ENCODE assay signal across 11 cellular contexts in genomic region chr16:5065813-5066212, GRCh38. TPM values are rescaled to one million over a fixed set of nuclear protein-coding genes. Genes with fewer than 3 reads are reported as not detected.
A peak's percentile ranks its signal among the peaks of the same experiment; 100 is the strongest.
DNase-seq lines count a peak whose midpoint lies in the region; ATAC-seq and TF ChIP-seq lines count a peak whose summit lies in the region.
"Had no signal": no experiment of that assay in that cellular context is flagged by ENCODE, and none has a peak within 500 bp of the region (broad histone marks: within the 10 kb centered on the region; RNA-seq: fewer than 3 reads in every experiment).

C16orf89 (minus strand) TSS chr16:5065956; CDS start chr16:5065908, 48 bp downstream.

- no peaks in the 10 kb centered on the region for H3K9me3 Mint-ChIP-seq in CD4-positive, alpha-beta memory T cell
- H3K9me3 Mint-ChIP-seq: activated naive CD4-positive, alpha-beta T cell treated with anti-CD3 and anti-CD28 coated beads, Interleukin-2, amount 10 ng/mL, durations not matched to agents 7 days and 5 days; stimulated activated naive B cell treated with anti-CD40 and anti-IgM and Interleukin-4, amounts not matched to agents 10 μg/mL and 1 μg/mL and 100 μg/mL, for 72 hours had no signal

- H3K27me3 Mint-ChIP-seq in CD4-positive, alpha-beta memory T cell, result peaks cover 0 to 5% of the 10 kb centered on the region in 2 donors

- no peaks in the 10 kb centered on the region for H3K36me3 Mint-ChIP-seq in CD4-positive, alpha-beta memory T cell
- H3K36me3 Mint-ChIP-seq: activated naive CD4-positive, alpha-beta T cell treated with anti-CD3 and anti-CD28 coated beads, Interleukin-2, amount 10 ng/mL, durations not matched to agents 7 days and 5 days; stimulated activated naive B cell treated with anti-CD40 and anti-IgM and Interleukin-4, amounts not matched to agents 10 μg/mL and 1 μg/mL and 100 μg/mL, for 72 hours had no signal

- CTCF ChIA-PET in CD4-positive, alpha-beta memory T cell (lab: Charles Lee; ENCODE audit: partially characterized antibody), result no interaction called here

- no peak within 1 kb of the TSS for H3K27ac Mint-ChIP-seq in CD4-positive, alpha-beta memory T cell
- H3K27ac Mint-ChIP-seq: activated naive CD4-positive, alpha-beta T cell treated with anti-CD3 and anti-CD28 coated beads, Interleukin-2, amount 10 ng/mL, durations not matched to agents 7 days and 5 days; stimulated activated naive B cell treated with anti-CD40 and anti-IgM and Interleukin-4, amounts not matched to agents 10 μg/mL and 1 μg/mL and 100 μg/mL, for 72 hours had no signal

- H3K4me3 Mint-ChIP-seq in CD4-positive, alpha-beta memory T cell, result no peak within 1 kb of the TSS
- H3K4me3 Mint-ChIP-seq: activated naive CD4-positive, alpha-beta T cell treated with anti-CD3 and anti-CD28 coated beads, Interleukin-2, amount 10 ng/mL, durations not matched to agents 7 days and 5 days; stimulated activated naive B cell treated with anti-CD40 and anti-IgM and Interleukin-4, amounts not matched to agents 10 μg/mL and 1 μg/mL and 100 μg/mL, for 72 hours had no signal

- intact Hi-C loops in head of caudate nucleus (cut with DNase I), result no loop called here
- intact Hi-C loops in CD4-positive, alpha-beta memory T cell (cut with micrococcal nuclease), result no loop called here

- no peaks in the 10 kb centered on the region for H3K4me1 ChIP-seq in thoracic aorta (ENCODE audit: control insufficient read depth in 1 of 2, low read depth in 2 of 2)
- H3K4me1 ChIP-seq in foreskin keratinocyte, result no peaks in the 10 kb centered on the region
- H3K4me1 ChIP-seq in CD4-positive, alpha-beta memory T cell (ENCODE audit: insufficient read depth, low read length), result no peaks in the 10 kb centered on the region

- TF ChIP-seq CTCF in thoracic aorta (IDR thresholded peaks at IDR 0.05) (no peak), foreskin keratinocyte (conservative IDR thresholded peaks at IDR 0.05) (no peak)

- POLR2A ChIA-PET in CD4-positive, alpha-beta memory T cell (lab: Charles Lee; ENCODE audit: partially characterized antibody), result no interaction called here

- H3K27ac ChIP-seq in thoracic aorta (no peak within 1 kb of the TSS), foreskin keratinocyte (no peak within 1 kb of the TSS)
- H3K27ac ChIP-seq in CD4-positive, alpha-beta memory T cell (ENCODE audit: low read depth, low read length), result no peak within 1 kb of the TSS

- H3K4me1 Mint-ChIP-seq in CD4-positive, alpha-beta memory T cell, result peaks cover under 1 to 2% (median under 1%) of the 10 kb centered on the region in 4 donors
- H3K4me1 Mint-ChIP-seq: stimulated activated naive B cell treated with anti-CD40 and anti-IgM and Interleukin-4, amounts not matched to agents 10 μg/mL and 1 μg/mL and 100 μg/mL, for 72 hours had no signal

- H3K36me3 ChIP-seq in thoracic aorta, result no peaks in the 10 kb centered on the region
- no peaks in the 10 kb centered on the region for H3K36me3 ChIP-seq in CD4-positive, alpha-beta memory T cell (ENCODE audit: insufficient read depth, low read length)

- no peaks in the 10 kb centered on the region for H3K27me3 ChIP-seq in thoracic aorta (replicated peaks; ENCODE audit: insufficient read depth)
- peaks cover 9% of the 10 kb centered on the region for H3K27me3 ChIP-seq in foreskin keratinocyte
- H3K27me3 ChIP-seq in CD4-positive, alpha-beta memory T cell (ENCODE audit: insufficient read depth, low read length), result no peaks in the 10 kb centered on the region

- peak in 45 of 56 donors; percentile 8 to 85 (median 50) for DNase-seq in amygdala (lab: John Stamatoyannopoulos, UW)
- peak in 36 of 42 donors; percentile 8 to 78 (median 50) for DNase-seq in head of caudate nucleus
- DNase-seq in midbrain (lab: John Stamatoyannopoulos, UW), result peak; percentile 75
- DNase-seq in thoracic aorta (ENCODE audit: low spot score), result no peak
- DNase-seq in effector CD8-positive, alpha-beta T cell (lab: John Stamatoyannopoulos, UW), result no peak
- no peak for DNase-seq in NAMALWA (ENCODE audit: low spot score)
- no peak for DNase-seq in foreskin keratinocyte
- no peak for DNase-seq in CD4-positive, alpha-beta memory T cell
- DNase-seq: activated naive CD4-positive, alpha-beta T cell treated with anti-CD3 and anti-CD28 coated beads, Interleukin-2, amount 10 ng/mL, durations not matched to agents 7 days and 5 days; stimulated activated naive B cell treated with anti-CD40 and anti-IgM and Interleukin-4, amounts not matched to agents 10 μg/mL and 1 μg/mL and 100 μg/mL, for 72 hours had no signal

- no peak for ATAC-seq in thoracic aorta (ENCODE audit: insufficient number of reproducible peaks, low FRiP score, low read depth)
- ATAC-seq in foreskin keratinocyte, result no peak
- ATAC-seq: GM12878; stimulated activated naive B cell treated with anti-CD40 and anti-IgM and Interleukin-4, amounts not matched to agents 10 μg/mL and 1 μg/mL and 100 μg/mL, for 72 hours had no signal

- H3K4me3 ChIP-seq in thoracic aorta, result no peak within 1 kb of the TSS
- no peak within 1 kb of the TSS for H3K4me3 ChIP-seq in CD4-positive, alpha-beta memory T cell (ENCODE audit: low read length in 2 of 2)
- H3K4me3 ChIP-seq: GM12878 had no signal

- H3K9me3 ChIP-seq in thoracic aorta, result no peaks in the 10 kb centered on the region
- H3K9me3 ChIP-seq in CD4-positive, alpha-beta memory T cell (ENCODE audit: control insufficient read depth in 1 of 2, low read length in 2 of 2), result no peaks in the 10 kb centered on the region

RNA-seq across cellular contexts. Expression of gene C16orf89, which starts in this region (rescaled TPM):
- total RNA-seq in thoracic aorta (10 to 100 TPM; 11.6 to 21.4 TPM), foreskin keratinocyte (not detected in 2 replicates)
- not detected in 2 replicates for polyA plus RNA-seq in foreskin keratinocyte
- total RNA-seq in CD4-positive, alpha-beta memory T cell, result not detected
- polyA plus RNA-seq in CD4-positive, alpha-beta memory T cell, result not detected
- total RNA-seq: GM12878 had no signal
- polyA plus RNA-seq: GM12878 had no signal

Comparison
In these comparisons a context has a peak if more than half of its experiments do, and no peak if none do; other contexts are left out.
1. RNA of gene C16orf89 (total RNA-seq): 11.6 to 21.4 TPM in thoracic aorta; not detected in foreskin keratinocyte and not detected in CD4-positive, alpha-beta memory T cell; every median in the first group is over 10 times any median in the second.
2. DNase-seq: peak in amygdala (45 of 56), head of caudate nucleus (36 of 42) and midbrain (single experiment); none in thoracic aorta (single experiment), effector CD8-positive, alpha-beta T cell (single experiment), NAMALWA (single experiment), foreskin keratinocyte (0 of 2) and CD4-positive, alpha-beta memory T cell (0 of 5).